In the genomic region with DNA sequence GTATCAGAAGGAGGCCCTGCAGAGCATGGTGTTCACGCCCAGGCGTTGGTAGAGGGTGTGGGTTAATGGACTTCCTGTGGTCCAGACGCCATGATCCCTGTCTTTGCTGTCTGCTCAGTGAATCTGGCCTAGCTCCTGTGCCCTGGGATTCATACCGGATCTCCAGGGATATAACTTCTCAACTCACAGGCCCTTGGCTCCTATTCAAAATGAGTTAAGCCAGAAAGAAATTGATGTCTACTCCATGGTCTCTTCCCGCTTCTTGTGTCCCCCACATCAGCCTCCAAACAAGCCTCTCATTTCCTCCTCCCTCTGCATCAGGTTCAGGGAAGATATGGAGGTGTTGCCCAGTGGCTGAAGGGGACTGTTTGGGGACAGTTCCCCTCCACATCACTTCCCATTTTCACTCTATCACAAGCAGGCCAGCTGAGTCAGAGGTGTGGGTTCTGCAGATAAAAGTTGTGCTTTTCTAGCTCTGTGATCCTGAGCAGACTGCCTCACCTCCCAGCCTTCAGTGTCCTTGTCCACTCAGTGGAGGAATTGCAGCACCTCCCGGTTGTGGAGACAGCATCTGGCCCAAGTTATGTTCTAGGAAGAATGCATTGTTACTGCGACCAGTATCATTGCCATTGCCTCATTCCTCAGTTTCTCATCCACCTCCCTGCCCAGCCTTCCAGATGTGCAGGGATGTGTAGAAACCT, we compare ENCODE assay signal across 1 cellular context.
A peak's percentile ranks its signal among the peaks of the same experiment; 100 is the strongest.
TF ChIP-seq lines count a peak whose summit lies in the region.

No MANE protein-coding gene starts in this region.

TF ChIP-seq in K562, 482 proteins besides CTCF, POLR2A, EP300 and RAD21 (continued from another document and continues in another):
- TF ChIP-seq POLR3A (IDR thresholded peaks at IDR 0.05; ENCODE audit: borderline replicate concordance, extremely low read depth, insufficient read depth, insufficient read length) (no peak), NR4A1 (CRISPR knock-in tag; IDR thresholded peaks at IDR 0.05) (no peak), NR4A1 (tag; IDR thresholded peaks at IDR 0.05) (no peak; the same call in none of the 2 replicates), ARID3A (IDR thresholded peaks at IDR 0.05; ENCODE audit: borderline replicate concordance, low read depth, low read length) (peak; percentile 33; the same call in 1 of the 2 replicates), NONO (IDR thresholded peaks at IDR 0.05; ENCODE audit: low read depth in 2 of 2, low read length in 1 of 2) (no peak), MCM3 (IDR thresholded peaks at IDR 0.05) (no peak), DMBX1 (CRISPR knock-in tag; IDR thresholded peaks at IDR 0.05; ENCODE audit: borderline replicate concordance) (peak; percentile 82), ZKSCAN8 (CRISPR knock-in tag; IDR thresholded peaks at IDR 0.05) (no peak), ZNF740 (CRISPR knock-in tag; IDR thresholded peaks at IDR 0.05) (no peak), ZNF740 (tag; IDR thresholded peaks at IDR 0.05) (no peak), ZBED1 (IDR thresholded peaks at IDR 0.05) (no peak; the same call in 1 of the 2 replicates), SP2 (IDR thresholded peaks at IDR 0.05; ENCODE audit: extremely low read depth, low read depth, low read length, poor library complexity, severe bottlenecking) (peak; percentile 2), CREB3 (tag; conservative IDR thresholded peaks at IDR 0.05; ENCODE audit: low read depth) (peak; percentile 77), ZNF445 (CRISPR knock-in tag; IDR thresholded peaks at IDR 0.05; ENCODE audit: low read depth) (no peak), ETV6 (IDR thresholded peaks at IDR 0.05; ENCODE audit: borderline replicate concordance in 1 of 2, low read depth in 2 of 2, low read length in 1 of 2) (no peak; a peak in 1 of 4 replicates), ETV6 (CRISPR knock-in tag; IDR thresholded peaks at IDR 0.05; ENCODE audit: borderline replicate concordance) (no peak), ZNF239 (CRISPR knock-in tag; IDR thresholded peaks at IDR 0.05) (peak; percentile 12; the same call in 1 of the 2 replicates), TEAD4 (IDR thresholded peaks at IDR 0.05; ENCODE audit: low read length) (peak; percentile 93), TEAD4 (CRISPR knock-in tag; IDR thresholded peaks at IDR 0.05; ENCODE audit: borderline replicate concordance) (no peak), ESRRB (CRISPR knock-in tag; IDR thresholded peaks at IDR 0.05; ENCODE audit: borderline replicate concordance) (no peak), ZBTB11 (CRISPR knock-in tag; IDR thresholded peaks at IDR 0.05) (peak in 1 of 3 experiments; percentile 66; a peak in 1 of 6 replicates), ZBTB12 (CRISPR knock-in tag; IDR thresholded peaks at IDR 0.05) (no peak), CC2D1A (IDR thresholded peaks at IDR 0.05) (peak; percentile 93), KLF13 (tag; IDR thresholded peaks at IDR 0.05; ENCODE audit: borderline replicate concordance, low read depth) (no peak), TOE1 (IDR thresholded peaks at IDR 0.05; ENCODE audit: borderline replicate concordance) (0 out of 2 replicates have a peak, but pooled peaks have one; percentile 40), TOE1 (CRISPR knock-in tag; IDR thresholded peaks at IDR 0.05; ENCODE audit: borderline replicate concordance, low read depth) (no peak), USF2 (CRISPR knock-in tag; IDR thresholded peaks at IDR 0.05) (no peak), IFI16 (CRISPR knock-in tag; IDR thresholded peaks at IDR 0.05) (no peak), ZFP91 (CRISPR knock-in tag; IDR thresholded peaks at IDR 0.05) (no peak), RBM14 (IDR thresholded peaks at IDR 0.05; ENCODE audit: borderline replicate concordance, insufficient read depth, low read depth, low read length) (no peak), GATAD2A (IDR thresholded peaks at IDR 0.05) (peak; percentile 49; the same call in 1 of the 2 replicates), MBD2 (IDR thresholded peaks at IDR 0.05; ENCODE audit: borderline replicate concordance, low read depth) (0 out of 2 replicates have a peak, but pooled peaks have one; percentile 82), E4F1 (CRISPR knock-in tag; IDR thresholded peaks at IDR 0.05; ENCODE audit: borderline replicate concordance) (no peak), CBX8 (IDR thresholded peaks at IDR 0.05; ENCODE audit: borderline replicate concordance, extremely low read depth, low read depth, low read length, poor library complexity, severe bottlenecking) (no peak), NFATC3 (IDR thresholded peaks at IDR 0.05) (no peak), TCF3 (CRISPR knock-in tag; IDR thresholded peaks at IDR 0.05) (peak; percentile 98), FOXK1 (CRISPR knock-in tag; IDR thresholded peaks at IDR 0.05; ENCODE audit: borderline replicate concordance) (no peak), NR2C2 (CRISPR knock-in tag; IDR thresholded peaks at IDR 0.05) (no peak), NR2C2 (tag; IDR thresholded peaks at IDR 0.05) (peak; percentile 12; the same call in 1 of the 2 replicates), SREBF2 (CRISPR knock-in tag; IDR thresholded peaks at IDR 0.05) (no peak), EP400 (IDR thresholded peaks at IDR 0.05) (peak; percentile 45), ZNF282 (CRISPR knock-in tag; IDR thresholded peaks at IDR 0.05) (no peak), MTF1 (CRISPR knock-in tag; IDR thresholded peaks at IDR 0.05; ENCODE audit: borderline replicate concordance) (no peak), SUPT5H (IDR thresholded peaks at IDR 0.05) (0 out of 2 replicates have a peak, but pooled peaks have one; percentile 13), MED1 (CRISPR knock-in tag; IDR thresholded peaks at IDR 0.05; ENCODE audit: borderline replicate concordance) (no peak), ZBTB8A (IDR thresholded peaks at IDR 0.05; ENCODE audit: partially characterized antibody) (no peak)
- TF ChIP-seq, protein P1, sequence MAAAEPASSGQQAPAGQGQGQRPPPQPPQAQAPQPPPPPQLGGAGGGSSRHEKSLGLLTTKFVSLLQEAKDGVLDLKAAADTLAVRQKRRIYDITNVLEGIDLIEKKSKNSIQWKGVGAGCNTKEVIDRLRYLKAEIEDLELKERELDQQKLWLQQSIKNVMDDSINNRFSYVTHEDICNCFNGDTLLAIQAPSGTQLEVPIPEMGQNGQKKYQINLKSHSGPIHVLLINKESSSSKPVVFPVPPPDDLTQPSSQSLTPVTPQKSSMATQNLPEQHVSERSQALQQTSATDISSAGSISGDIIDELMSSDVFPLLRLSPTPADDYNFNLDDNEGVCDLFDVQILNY (CRISPR knock-in tag; IDR thresholded peaks at IDR 0.05): no peak
- TF ChIP-seq, protein P2, sequence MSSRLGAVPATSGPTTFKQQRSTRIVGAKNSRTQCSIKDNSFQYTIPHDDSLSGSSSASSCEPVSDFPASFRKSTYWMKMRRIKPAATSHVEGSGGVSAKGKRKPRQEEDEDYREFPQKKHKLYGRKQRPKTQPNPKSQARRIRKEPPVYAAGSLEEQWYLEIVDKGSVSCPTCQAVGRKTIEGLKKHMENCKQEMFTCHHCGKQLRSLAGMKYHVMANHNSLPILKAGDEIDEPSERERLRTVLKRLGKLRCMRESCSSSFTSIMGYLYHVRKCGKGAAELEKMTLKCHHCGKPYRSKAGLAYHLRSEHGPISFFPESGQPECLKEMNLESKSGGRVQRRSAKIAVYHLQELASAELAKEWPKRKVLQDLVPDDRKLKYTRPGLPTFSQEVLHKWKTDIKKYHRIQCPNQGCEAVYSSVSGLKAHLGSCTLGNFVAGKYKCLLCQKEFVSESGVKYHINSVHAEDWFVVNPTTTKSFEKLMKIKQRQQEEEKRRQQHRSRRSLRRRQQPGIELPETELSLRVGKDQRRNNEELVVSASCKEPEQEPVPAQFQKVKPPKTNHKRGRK (tag; IDR thresholded peaks at IDR 0.05): no peak
